Comparison of ENCODE assay signal across 28 cellular contexts in the genomic region with DNA sequence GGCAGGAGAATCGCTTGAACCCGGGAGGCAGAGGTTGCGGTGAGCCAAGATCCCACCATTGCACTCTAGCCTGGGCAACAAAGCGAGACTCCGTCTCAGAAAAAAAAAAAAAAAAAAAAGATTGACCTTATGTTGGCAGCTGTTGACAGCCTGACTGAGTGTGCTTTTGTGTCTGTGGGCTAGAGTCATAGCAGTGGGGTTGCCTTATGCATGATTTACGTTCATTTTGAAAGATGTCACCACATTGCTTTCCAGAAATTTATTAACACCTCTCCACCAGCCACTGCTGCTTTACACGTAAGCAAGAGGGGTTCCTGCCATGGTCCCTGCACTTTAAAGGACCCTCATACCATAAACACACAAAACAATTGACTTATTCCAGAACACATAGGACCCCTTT. TPM values are rescaled to one million over a fixed set of nuclear protein-coding genes. Genes with fewer than 3 reads are reported as not detected.
A peak's percentile ranks its signal among the peaks of the same experiment; 100 is the strongest.
DNase-seq lines count a peak whose midpoint lies in the region; ATAC-seq and TF ChIP-seq lines count a peak whose summit lies in the region.
"Had no signal": no experiment of that assay in that cellular context is flagged by ENCODE, and none has a peak within 500 bp of the region (broad histone marks: within the 10 kb centered on the region; RNA-seq: fewer than 3 reads in every experiment).

No MANE protein-coding gene starts in this region.

- POLR2A ChIA-PET in T-cell (lab: Charles Lee): no interaction called here

- no peaks in the 10 kb centered on the region for H3K36me3 Mint-ChIP-seq in activated T-cell treated with anti-CD3 and anti-CD28 coated beads, Interleukin-2, amount 50 U/mL, for 72 hours (ENCODE audit: insufficient read depth in 2 of 2)
- no peaks in the 10 kb centered on the region for H3K36me3 Mint-ChIP-seq in activated T-helper 17 cell treated with anti-CD3 and anti-CD28 coated beads, Interleukin-2, amount 50 U/mL, for 72 hours (ENCODE audit: low read depth)
- H3K36me3 Mint-ChIP-seq in glutamatergic neuron (ENCODE audit: unreplicated experiment) (no peaks in the 10 kb centered on the region), T-cell (no peaks in the 10 kb centered on the region)
- no peaks in the 10 kb centered on the region for H3K36me3 Mint-ChIP-seq in stimulated activated effector memory CD8-positive, alpha-beta T cell treated with anti-CD3 and anti-CD28 coated beads, Interleukin-12 subunit alpha, Interleukin-12 subunit beta, amount 100 ng/mL, for 72 hours
- H3K36me3 Mint-ChIP-seq: CD4-positive, CD25-positive, alpha-beta regulatory T cell had no signal

- no peak for DNase-seq in activated T-cell treated with anti-CD3 and anti-CD28 coated beads, Interleukin-2, amount 50 U/mL, for 72 hours
- DNase-seq in activated T-cell treated with anti-CD3 and anti-CD28 coated beads, Interleukin-2, amount 50 U/mL, for 48 hours: no peak
- DNase-seq in glutamatergic neuron (no peak), T-cell (no peak), iPS-NIHi7 (ENCODE audit: extremely low spot score) (no peak)
- DNase-seq in stimulated activated effector memory CD8-positive, alpha-beta T cell treated with anti-CD3 and anti-CD28 coated beads, Interleukin-12 subunit alpha, Interleukin-12 subunit beta, amount 100 ng/mL, for 72 hours (ENCODE audit: low spot score in 2 of 2): no peak
- DNase-seq: 8988T; ACHN; BE2C; C1 segment of cervical spinal cord; CD4-positive, alpha-beta memory T cell; CD4-positive, CD25-positive, alpha-beta regulatory T cell; CD8-positive, alpha-beta memory T cell; COR-L47; DMS 273 treated with DMSO at 0.1 percent for 48 hours; DMS153; DMS53; DMS79; DND-41; EL; GDM1 had no signal

- H3K4me1 Mint-ChIP-seq in activated T-cell treated with anti-CD3 and anti-CD28 coated beads, Interleukin-2, amount 50 U/mL, for 72 hours (ENCODE audit: low read depth): peaks cover 1% of the 10 kb centered on the region
- no peaks in the 10 kb centered on the region for H3K4me1 Mint-ChIP-seq in activated T-helper 17 cell treated with anti-CD3 and anti-CD28 coated beads, Interleukin-2, amount 50 U/mL, for 72 hours
- H3K4me1 Mint-ChIP-seq in glutamatergic neuron (ENCODE audit: low read depth, unreplicated experiment): peaks cover 9% of the 10 kb centered on the region
- H3K4me1 Mint-ChIP-seq in stimulated activated effector memory CD8-positive, alpha-beta T cell treated with anti-CD3 and anti-CD28 coated beads, Interleukin-12 subunit alpha, Interleukin-12 subunit beta, amount 100 ng/mL, for 72 hours: no peaks in the 10 kb centered on the region
- H3K4me1 Mint-ChIP-seq in T-cell: no peaks in the 10 kb centered on the region
- H3K4me1 Mint-ChIP-seq: CD14-positive monocyte; CD4-positive, alpha-beta memory T cell; CD4-positive, CD25-positive, alpha-beta regulatory T cell had no signal

- peak; percentile 54 to 76 for ATAC-seq in activated T-cell treated with anti-CD3 and anti-CD28 coated beads, Interleukin-2, amount 50 U/mL, for 72 hours (replicated peaks in 1 of 2)
- ATAC-seq in activated T-helper 17 cell treated with anti-CD3 and anti-CD28 coated beads, Interleukin-2, amount 50 U/mL, for 72 hours (replicated peaks): peak; percentile 21
- ATAC-seq in stimulated activated effector memory CD8-positive, alpha-beta T cell treated with anti-CD3 and anti-CD28 coated beads, Interleukin-12 subunit alpha, Interleukin-12 subunit beta, amount 100 ng/mL, for 72 hours: peak; percentile 66
- ATAC-seq in T-cell (replicated peaks in 1 of 4): no peak
- ATAC-seq in GM21526 (IDR thresholded peaks at IDR 0.05; ENCODE audit: low FRiP score, unreplicated experiment): no peak
- ATAC-seq: GM12878 had no signal

- CTCF ChIA-PET in T-cell (lab: Charles Lee): interaction anchor here in 1 of 2 donors (0.6 kb wide), 1 partner anchor 19 kb away, joined by 3 read pairs; no protein-coding TSS in a partner anchor

- no peaks in the 10 kb centered on the region for H3K27me3 Mint-ChIP-seq in activated T-cell treated with anti-CD3 and anti-CD28 coated beads, Interleukin-2, amount 50 U/mL, for 72 hours (ENCODE audit: low read depth)
- no peaks in the 10 kb centered on the region for H3K27me3 Mint-ChIP-seq in activated T-helper 17 cell treated with anti-CD3 and anti-CD28 coated beads, Interleukin-2, amount 50 U/mL, for 72 hours
- peaks cover 2% of the 10 kb centered on the region for H3K27me3 Mint-ChIP-seq in glutamatergic neuron (ENCODE audit: unreplicated experiment)
- no peaks in the 10 kb centered on the region for H3K27me3 Mint-ChIP-seq in T-cell
- H3K27me3 Mint-ChIP-seq: CD4-positive, alpha-beta memory T cell; CD8-positive, alpha-beta memory T cell had no signal

- TF ChIP-seq CTCF in glutamatergic neuron (IDR thresholded peaks at IDR 0.05; ENCODE audit: partially characterized antibody, unreplicated experiment): no peak

- H3K9me3 Mint-ChIP-seq in activated T-cell treated with anti-CD3 and anti-CD28 coated beads, Interleukin-2, amount 50 U/mL, for 72 hours: no peaks in the 10 kb centered on the region
- no peaks in the 10 kb centered on the region for H3K9me3 Mint-ChIP-seq in activated T-helper 17 cell treated with anti-CD3 and anti-CD28 coated beads, Interleukin-2, amount 50 U/mL, for 72 hours
- H3K9me3 Mint-ChIP-seq in glutamatergic neuron (ENCODE audit: unreplicated experiment): no peaks in the 10 kb centered on the region
- no peaks in the 10 kb centered on the region for H3K9me3 Mint-ChIP-seq in stimulated activated effector memory CD8-positive, alpha-beta T cell treated with anti-CD3 and anti-CD28 coated beads, Interleukin-12 subunit alpha, Interleukin-12 subunit beta, amount 100 ng/mL, for 72 hours
- H3K9me3 Mint-ChIP-seq in T-cell: no peaks in the 10 kb centered on the region
- H3K9me3 Mint-ChIP-seq: CD14-positive monocyte; CD4-positive, alpha-beta memory T cell; CD4-positive, CD25-positive, alpha-beta regulatory T cell; CD8-positive, alpha-beta memory T cell had no signal

- H3K27ac Mint-ChIP-seq in activated T-cell treated with anti-CD3 and anti-CD28 coated beads, Interleukin-2, amount 50 U/mL, for 72 hours: no peak overlapping the region
- H3K27ac Mint-ChIP-seq in activated T-helper 17 cell treated with anti-CD3 and anti-CD28 coated beads, Interleukin-2, amount 50 U/mL, for 72 hours: no peak overlapping the region
- peak overlapping the region; percentile 41 for H3K27ac Mint-ChIP-seq in glutamatergic neuron (ENCODE audit: unreplicated experiment)
- H3K27ac Mint-ChIP-seq in stimulated activated effector memory CD8-positive, alpha-beta T cell treated with anti-CD3 and anti-CD28 coated beads, Interleukin-12 subunit alpha, Interleukin-12 subunit beta, amount 100 ng/mL, for 72 hours: no peak overlapping the region
- H3K27ac Mint-ChIP-seq in T-cell: no peak overlapping the region
- H3K27ac Mint-ChIP-seq: CD4-positive, alpha-beta memory T cell; CD4-positive, CD25-positive, alpha-beta regulatory T cell; CD8-positive, alpha-beta memory T cell had no signal

- no peak overlapping the region for H3K4me3 Mint-ChIP-seq in activated T-cell treated with anti-CD3 and anti-CD28 coated beads, Interleukin-2, amount 50 U/mL, for 72 hours
- H3K4me3 Mint-ChIP-seq in activated T-helper 17 cell treated with anti-CD3 and anti-CD28 coated beads, Interleukin-2, amount 50 U/mL, for 72 hours: no peak overlapping the region
- H3K4me3 Mint-ChIP-seq in glutamatergic neuron (ENCODE audit: unreplicated experiment): no peak overlapping the region
- H3K4me3 Mint-ChIP-seq in stimulated activated effector memory CD8-positive, alpha-beta T cell treated with anti-CD3 and anti-CD28 coated beads, Interleukin-12 subunit alpha, Interleukin-12 subunit beta, amount 100 ng/mL, for 72 hours: no peak overlapping the region
- H3K4me3 Mint-ChIP-seq in T-cell: no peak overlapping the region
- H3K4me3 Mint-ChIP-seq: CD14-positive monocyte; CD4-positive, alpha-beta memory T cell; CD4-positive, CD25-positive, alpha-beta regulatory T cell; CD8-positive, alpha-beta memory T cell had no signal

RNA-seq across cellular contexts. Expression of gene ASRGL1, which starts 21.0 kb away (rescaled TPM):
- total RNA-seq in activated T-cell treated with anti-CD3 and anti-CD28 coated beads, Interleukin-2, amount 50 U/mL, for 72 hours: 1 to 10 TPM; 5.1 to 8.8 TPM
- total RNA-seq in activated T-helper 17 cell treated with anti-CD3 and anti-CD28 coated beads, Interleukin-2, amount 50 U/mL, for 72 hours: 1 to 10 TPM; 1.3 to 2.2 TPM
- total RNA-seq in glutamatergic neuron (ENCODE audit: unreplicated experiment) (55.7 TPM), T-cell (1 to 10 TPM in 4 of 5 donors, under 1 TPM in 1; 0.88 to 2.6 (median 1.9) TPM)

RNA-seq across cellular contexts. Expression of gene SCGB1D4, which starts 59.4 kb away (rescaled TPM):
- total RNA-seq in activated T-cell treated with anti-CD3 and anti-CD28 coated beads, Interleukin-2, amount 50 U/mL, for 72 hours: not detected
- total RNA-seq in activated T-helper 17 cell treated with anti-CD3 and anti-CD28 coated beads, Interleukin-2, amount 50 U/mL, for 72 hours: not detected
- total RNA-seq in glutamatergic neuron (ENCODE audit: unreplicated experiment) (not detected), T-cell (not detected)
- total RNA-seq: A673; CD4-positive, alpha-beta memory T cell; CD4-positive, CD25-positive, alpha-beta regulatory T cell; CD8-positive, alpha-beta memory T cell; Daoy; G401; GM12878 had no signal

Comparison
In these comparisons a context has a peak if more than half of its experiments do, and no peak if none do; other contexts are left out.
1. ATAC-seq: peak in activated T-cell treated with anti-CD3 and anti-CD28 coated beads, Interleukin-2, amount 50 U/mL, for 72 hours (2 of 2), activated T-helper 17 cell treated with anti-CD3 and anti-CD28 coated beads, Interleukin-2, amount 50 U/mL, for 72 hours (single experiment) and stimulated activated effector memory CD8-positive, alpha-beta T cell treated with anti-CD3 and anti-CD28 coated beads, Interleukin-12 subunit alpha, Interleukin-12 subunit beta, amount 100 ng/mL, for 72 hours (single experiment); none in T-cell (0 of 4) and GM21526 (single experiment).